Comparison of ENCODE assay signal across 10 cellular contexts in genomic region chr2:237171396-237171795, GRCh38.
A peak's percentile ranks its signal among the peaks of the same experiment; 100 is the strongest.
DNase-seq lines count a peak whose midpoint lies in the region; ATAC-seq, FAIRE-seq and TF ChIP-seq lines count a peak whose summit lies in the region.
"Had no signal": no experiment of that assay in that cellular context is flagged by ENCODE, and none has a peak within 500 bp of the region (broad histone marks: within the 10 kb centered on the region; RNA-seq: fewer than 3 reads in every experiment).

No MANE protein-coding gene starts in this region.

- no peak overlapping the region for H3K23ac ChIP-seq in H1 (ENCODE audit: insufficient read length)

- H3K4me3 ChIP-seq in H1 (ENCODE audit: extremely low read depth in 1 of 4, insufficient read depth in 2 of 4, low read depth in 3 of 4, low read length in 4 of 4), result no peak overlapping the region

- no peak for TF ChIP-seq CTCF in H1 (IDR thresholded peaks at IDR 0.05; ENCODE audit: control extremely low read depth in 1 of 3, insufficient read depth in 1 of 3, low read depth in 1 of 3, low read length in 3 of 3)

- peak overlapping the region; percentile 36; the same call in 1 of the 2 replicates for H3K18ac ChIP-seq in H1 (ENCODE audit: extremely low read depth, low read length)

- no peak overlapping the region for H3K4me3 Mint-ChIP-seq in activated T-helper 1 cell treated with anti-CD3 and anti-CD28 coated beads, Interleukin-12 subunit alpha, Interleukin-12 subunit beta, Interleukin-2, Interleukin-4 antibody, amounts not matched to agents 30 ng/mL and 10 ng/mL and 1 ng/mL, durations not matched to agents 14 hours and 24 hours and 36 hours
- H3K4me3 Mint-ChIP-seq: CD4-positive, CD25-positive, alpha-beta regulatory T cell had no signal

- peak overlapping the region; percentile 89 for H4K8ac ChIP-seq in H1 (ENCODE audit: extremely low read depth, insufficient read depth, low read length)

- no peak overlapping the region for H3K27ac ChIP-seq in H1 (ENCODE audit: low read depth, low read length)

- H3K23me2 ChIP-seq in H1 (ENCODE audit: low read depth, low read length), result 0 out of 2 replicates have a peak, but pooled peaks cover 2% of the 10 kb centered on the region

- CTCF ChIA-PET in H1 (lab: Charles Lee; ENCODE audit: partially characterized antibody), result no interaction called here

- no peak overlapping the region for H3K4me2 ChIP-seq in H1 (ENCODE audit: insufficient read depth in 1 of 2, low read depth in 2 of 2, low read length in 2 of 2)

- no peaks in the 10 kb centered on the region for H3K79me2 ChIP-seq in H1 (ENCODE audit: control insufficient read depth in 1 of 2, insufficient read depth in 2 of 2, low read length in 2 of 2)

- intact Hi-C loops in Right ventricle myocardium inferior (cut with DNase I) (no loop called here), cardiac septum (cut with DNase I) (no loop called here)
- intact Hi-C loops in activated T-helper 1 cell treated with anti-CD3 and anti-CD28 coated beads, Interleukin-12 subunit alpha, Interleukin-12 subunit beta, Interleukin-2, Interleukin-4 antibody, amounts not matched to agents 30 ng/mL and 10 ng/mL and 1 ng/mL, durations not matched to agents 14 hours and 24 hours and 36 hours (cut with micrococcal nuclease), result no loop called here

- peak overlapping the region; percentile 55; the same call in 1 of the 2 replicates for H2BK20ac ChIP-seq in H1 (ENCODE audit: low read length)

- peaks cover 0 to 2% (median 0%) of the 10 kb centered on the region in 4 experiments; a peak in 1 of 7 replicates for H3K4me1 ChIP-seq in H1 (replicated peaks in 1 of 4; ENCODE audit: control insufficient read depth in 3 of 4, insufficient read depth in 4 of 4, low read length in 3 of 4)

- no peak overlapping the region for H3K56ac ChIP-seq in H1 (replicated peaks; ENCODE audit: insufficient read length, low read depth, low read length)

- TF ChIP-seq RAD21 in H1 (IDR thresholded peaks at IDR 0.05 in 1 of 2, conservative IDR thresholded peaks at IDR 0.05 in 1 of 2; ENCODE audit: low read depth in 2 of 2, low read length in 2 of 2), result peak; percentile 29 to 31; a peak in 3 of 4 replicates

- no peaks in the 10 kb centered on the region for H4K20me1 ChIP-seq in H1 (replicated peaks in 1 of 2; ENCODE audit: control insufficient read depth in 1 of 2, insufficient read depth in 2 of 2, low read length in 2 of 2)

- no peaks in the 10 kb centered on the region for H3K79me1 ChIP-seq in H1 (ENCODE audit: low read depth, low read length)

- ATAC-seq in Right ventricle myocardium inferior (peak; percentile 90), HG02678 (IDR thresholded peaks at IDR 0.05; ENCODE audit: unreplicated experiment) (no peak)

- DNase-seq in Right ventricle myocardium inferior (ENCODE audit: missing footprints) (no peak), cardiac septum (ENCODE audit: low spot score) (no peak), H1 (ENCODE audit: low read depth in 1 of 2, low spot score in 2 of 2) (no peak), mucosa of gallbladder (ENCODE audit: low spot score) (peak; percentile 35), SKM-1 (lab: John Stamatoyannopoulos, UW; ENCODE audit: unreplicated experiment) (no peak)
- no peak for DNase-seq in activated T-helper 1 cell treated with anti-CD3 and anti-CD28 coated beads, Interleukin-12 subunit alpha, Interleukin-12 subunit beta, Interleukin-2, Interleukin-4 antibody, amounts not matched to agents 30 ng/mL and 10 ng/mL and 1 ng/mL, durations not matched to agents 14 hours and 24 hours and 36 hours (ENCODE audit: low spot score)
- DNase-seq in activated CD8-positive, alpha-beta memory T cell treated with anti-CD3 and anti-CD28 coated beads for 24 hours, result no peak
- DNase-seq: CD4-positive, CD25-positive, alpha-beta regulatory T cell; NCI-H446 treated with DMSO at 0.1 percent for 48 hours had no signal

- H3K14ac ChIP-seq in H1 (ENCODE audit: insufficient read length), result peak overlapping the region; percentile 77

- H3K9ac ChIP-seq in H1 (replicated peaks in 1 of 4; ENCODE audit: extremely low read depth in 1 of 4, low read depth in 3 of 4, low read length in 3 of 4), result no peak overlapping the region

- peaks cover 15% of the 10 kb centered on the region for H3K27me3 Mint-ChIP-seq in activated T-helper 1 cell treated with anti-CD3 and anti-CD28 coated beads, Interleukin-12 subunit alpha, Interleukin-12 subunit beta, Interleukin-2, Interleukin-4 antibody, amounts not matched to agents 30 ng/mL and 10 ng/mL and 1 ng/mL, durations not matched to agents 14 hours and 24 hours and 36 hours (ENCODE audit: insufficient read depth)

- TF ChIP-seq POLR2A in H1 (IDR thresholded peaks at IDR 0.05; ENCODE audit: control extremely low read depth in 1 of 2, low read depth in 2 of 2, low read length in 2 of 2), result no peak

- no peak for TF ChIP-seq EP300 in H1 (IDR thresholded peaks at IDR 0.05; ENCODE audit: borderline replicate concordance in 1 of 2, low read depth in 2 of 2, low read length in 2 of 2)

- H4K5ac ChIP-seq in H1 (ENCODE audit: insufficient read length, low read depth, low read length), result peak overlapping the region; percentile 60

- H3K9me3 ChIP-seq in H1 (ENCODE audit: insufficient read depth in 2 of 2, low read depth in 1 of 2, low read length in 1 of 2), result peaks cover 5 to 11% of the 10 kb centered on the region in 2 experiments; a peak in 3 of 4 replicates

- peak overlapping the region; percentile 65 for H4K91ac ChIP-seq in H1 (replicated peaks; ENCODE audit: insufficient read length, low read length)

- H3K9me3 Mint-ChIP-seq in activated T-helper 1 cell treated with anti-CD3 and anti-CD28 coated beads, Interleukin-12 subunit alpha, Interleukin-12 subunit beta, Interleukin-2, Interleukin-4 antibody, amounts not matched to agents 30 ng/mL and 10 ng/mL and 1 ng/mL, durations not matched to agents 14 hours and 24 hours and 36 hours, result no peaks in the 10 kb centered on the region

- H2BK12ac ChIP-seq in H1 (ENCODE audit: low read depth, low read length), result no peak overlapping the region; the same call in 1 of the 2 replicates

- H3K4ac ChIP-seq in H1 (replicated peaks; ENCODE audit: insufficient read length, low read depth, low read length), result no peak overlapping the region

- no peaks in the 10 kb centered on the region for H3K36me3 Mint-ChIP-seq in activated T-helper 1 cell treated with anti-CD3 and anti-CD28 coated beads, Interleukin-12 subunit alpha, Interleukin-12 subunit beta, Interleukin-2, Interleukin-4 antibody, amounts not matched to agents 30 ng/mL and 10 ng/mL and 1 ng/mL, durations not matched to agents 14 hours and 24 hours and 36 hours (ENCODE audit: low read depth)
- H3K36me3 Mint-ChIP-seq: CD4-positive, CD25-positive, alpha-beta regulatory T cell had no signal

- H2BK5ac ChIP-seq in H1 (ENCODE audit: low read depth, low read length), result peak overlapping the region; percentile 41; the same call in 1 of the 2 replicates

- H3K36me3 ChIP-seq in H1 (ENCODE audit: control insufficient read depth in 2 of 4, insufficient read depth in 4 of 4, low read length in 3 of 4), result no peaks in the 10 kb centered on the region

- peak; percentile 7 for FAIRE-seq in H1 (lab: Jason Lieb, UNC)

- H2BK120ac ChIP-seq in H1 (replicated peaks; ENCODE audit: low read depth, low read length), result peak overlapping the region; percentile 87

- peak overlapping the region; percentile 89 for H2AFZ ChIP-seq in H1 (ENCODE audit: low read length)

- no peak overlapping the region for H2AK5ac ChIP-seq in H1 (ENCODE audit: low read depth, low read length)

- no peak overlapping the region for H3K27ac Mint-ChIP-seq in activated T-helper 1 cell treated with anti-CD3 and anti-CD28 coated beads, Interleukin-12 subunit alpha, Interleukin-12 subunit beta, Interleukin-2, Interleukin-4 antibody, amounts not matched to agents 30 ng/mL and 10 ng/mL and 1 ng/mL, durations not matched to agents 14 hours and 24 hours and 36 hours
- H3K27ac Mint-ChIP-seq: CD4-positive, CD25-positive, alpha-beta regulatory T cell had no signal

- POLR2A ChIA-PET in H1 (lab: Charles Lee; ENCODE audit: partially characterized antibody), result no interaction called here

- 0 out of 2 replicates have a peak overlapping the region, but pooled peaks have one; percentile 76 for H2BK15ac ChIP-seq in H1 (ENCODE audit: low read length)

- H3K4me1 Mint-ChIP-seq in activated T-helper 1 cell treated with anti-CD3 and anti-CD28 coated beads, Interleukin-12 subunit alpha, Interleukin-12 subunit beta, Interleukin-2, Interleukin-4 antibody, amounts not matched to agents 30 ng/mL and 10 ng/mL and 1 ng/mL, durations not matched to agents 14 hours and 24 hours and 36 hours (ENCODE audit: low read depth), result no peaks in the 10 kb centered on the region
- H3K4me1 Mint-ChIP-seq: CD4-positive, CD25-positive, alpha-beta regulatory T cell had no signal

- H3K27me3 ChIP-seq in H1 (replicated peaks in 1 of 4; ENCODE audit: control insufficient read depth in 3 of 4, extremely low read depth in 1 of 4, insufficient read depth in 3 of 4, low read length in 3 of 4), result no peaks in the 10 kb centered on the region

- WGBS in H1 (ENCODE audit: extremely low coverage in 1 of 2, insufficient coverage in 1 of 2, insufficient read length in 1 of 2, insufficient replicate concordance in 2 of 2, low coverage in 1 of 2, low lambda C conversion rate in 2 of 2, missing lambda C conversion rate in 1 of 2), 2 experiments, result 80% methylated on average over 8 of the region's 8 CpGs; no CpG with 5 or more reads in 1 of the 2 experiments

TF ChIP-seq in H1, 55 proteins besides CTCF, POLR2A, EP300 and RAD21:
- TF ChIP-seq CEBPB (IDR thresholded peaks at IDR 0.05; ENCODE audit: low read depth, low read length), result peak; percentile 90; the same call in 1 of the 2 replicates
- no peak for TF ChIP-seq BCL11A (IDR thresholded peaks at IDR 0.05; ENCODE audit: low read depth in 2 of 2, low read length in 2 of 2)
